ENCODE assay signal across 1 cellular context in genomic region chr4:5638976-5639375, GRCh38.
TF ChIP-seq lines count a peak whose summit lies in the region.

No MANE protein-coding gene starts in this region.

TF ChIP-seq in IMR-90, 13 proteins besides CTCF, POLR2A, EP300 and RAD21:
- TF ChIP-seq CEBPB (IDR thresholded peaks at IDR 0.05; ENCODE audit: low read depth, low read length) (no peak), FOS (IDR thresholded peaks at IDR 0.05; ENCODE audit: low read depth, low read length) (peak; percentile 43; the same call in 1 of the 2 replicates)
TF ChIP-seq in IMR-90: peak in this region for 1.
